In the genomic region with DNA sequence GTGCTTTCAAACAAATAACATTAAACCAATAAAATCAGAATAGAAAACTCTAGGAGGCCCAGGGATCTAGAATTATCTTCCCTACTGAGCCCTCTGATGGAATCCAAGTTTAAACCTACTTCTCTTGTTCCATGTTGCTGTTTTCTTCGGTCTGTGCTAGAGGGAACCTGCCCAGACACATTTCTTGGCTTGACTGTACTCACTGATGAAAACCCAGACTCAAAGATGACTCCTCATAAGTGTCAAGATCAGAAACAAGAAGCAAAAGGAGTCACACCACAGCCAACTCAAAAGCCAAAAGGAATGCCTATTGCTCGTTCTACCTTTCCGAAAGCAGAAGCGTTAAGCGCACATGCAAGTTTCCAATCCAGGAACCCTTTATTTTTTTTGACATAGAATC, we compare ENCODE assay signal across 1 cellular context.
TF ChIP-seq lines count a peak whose summit lies in the region.

No MANE protein-coding gene starts in this region.

TF ChIP-seq in GM23338, 12 proteins besides CTCF, POLR2A, EP300 and RAD21:
- TF ChIP-seq, protein P1, sequence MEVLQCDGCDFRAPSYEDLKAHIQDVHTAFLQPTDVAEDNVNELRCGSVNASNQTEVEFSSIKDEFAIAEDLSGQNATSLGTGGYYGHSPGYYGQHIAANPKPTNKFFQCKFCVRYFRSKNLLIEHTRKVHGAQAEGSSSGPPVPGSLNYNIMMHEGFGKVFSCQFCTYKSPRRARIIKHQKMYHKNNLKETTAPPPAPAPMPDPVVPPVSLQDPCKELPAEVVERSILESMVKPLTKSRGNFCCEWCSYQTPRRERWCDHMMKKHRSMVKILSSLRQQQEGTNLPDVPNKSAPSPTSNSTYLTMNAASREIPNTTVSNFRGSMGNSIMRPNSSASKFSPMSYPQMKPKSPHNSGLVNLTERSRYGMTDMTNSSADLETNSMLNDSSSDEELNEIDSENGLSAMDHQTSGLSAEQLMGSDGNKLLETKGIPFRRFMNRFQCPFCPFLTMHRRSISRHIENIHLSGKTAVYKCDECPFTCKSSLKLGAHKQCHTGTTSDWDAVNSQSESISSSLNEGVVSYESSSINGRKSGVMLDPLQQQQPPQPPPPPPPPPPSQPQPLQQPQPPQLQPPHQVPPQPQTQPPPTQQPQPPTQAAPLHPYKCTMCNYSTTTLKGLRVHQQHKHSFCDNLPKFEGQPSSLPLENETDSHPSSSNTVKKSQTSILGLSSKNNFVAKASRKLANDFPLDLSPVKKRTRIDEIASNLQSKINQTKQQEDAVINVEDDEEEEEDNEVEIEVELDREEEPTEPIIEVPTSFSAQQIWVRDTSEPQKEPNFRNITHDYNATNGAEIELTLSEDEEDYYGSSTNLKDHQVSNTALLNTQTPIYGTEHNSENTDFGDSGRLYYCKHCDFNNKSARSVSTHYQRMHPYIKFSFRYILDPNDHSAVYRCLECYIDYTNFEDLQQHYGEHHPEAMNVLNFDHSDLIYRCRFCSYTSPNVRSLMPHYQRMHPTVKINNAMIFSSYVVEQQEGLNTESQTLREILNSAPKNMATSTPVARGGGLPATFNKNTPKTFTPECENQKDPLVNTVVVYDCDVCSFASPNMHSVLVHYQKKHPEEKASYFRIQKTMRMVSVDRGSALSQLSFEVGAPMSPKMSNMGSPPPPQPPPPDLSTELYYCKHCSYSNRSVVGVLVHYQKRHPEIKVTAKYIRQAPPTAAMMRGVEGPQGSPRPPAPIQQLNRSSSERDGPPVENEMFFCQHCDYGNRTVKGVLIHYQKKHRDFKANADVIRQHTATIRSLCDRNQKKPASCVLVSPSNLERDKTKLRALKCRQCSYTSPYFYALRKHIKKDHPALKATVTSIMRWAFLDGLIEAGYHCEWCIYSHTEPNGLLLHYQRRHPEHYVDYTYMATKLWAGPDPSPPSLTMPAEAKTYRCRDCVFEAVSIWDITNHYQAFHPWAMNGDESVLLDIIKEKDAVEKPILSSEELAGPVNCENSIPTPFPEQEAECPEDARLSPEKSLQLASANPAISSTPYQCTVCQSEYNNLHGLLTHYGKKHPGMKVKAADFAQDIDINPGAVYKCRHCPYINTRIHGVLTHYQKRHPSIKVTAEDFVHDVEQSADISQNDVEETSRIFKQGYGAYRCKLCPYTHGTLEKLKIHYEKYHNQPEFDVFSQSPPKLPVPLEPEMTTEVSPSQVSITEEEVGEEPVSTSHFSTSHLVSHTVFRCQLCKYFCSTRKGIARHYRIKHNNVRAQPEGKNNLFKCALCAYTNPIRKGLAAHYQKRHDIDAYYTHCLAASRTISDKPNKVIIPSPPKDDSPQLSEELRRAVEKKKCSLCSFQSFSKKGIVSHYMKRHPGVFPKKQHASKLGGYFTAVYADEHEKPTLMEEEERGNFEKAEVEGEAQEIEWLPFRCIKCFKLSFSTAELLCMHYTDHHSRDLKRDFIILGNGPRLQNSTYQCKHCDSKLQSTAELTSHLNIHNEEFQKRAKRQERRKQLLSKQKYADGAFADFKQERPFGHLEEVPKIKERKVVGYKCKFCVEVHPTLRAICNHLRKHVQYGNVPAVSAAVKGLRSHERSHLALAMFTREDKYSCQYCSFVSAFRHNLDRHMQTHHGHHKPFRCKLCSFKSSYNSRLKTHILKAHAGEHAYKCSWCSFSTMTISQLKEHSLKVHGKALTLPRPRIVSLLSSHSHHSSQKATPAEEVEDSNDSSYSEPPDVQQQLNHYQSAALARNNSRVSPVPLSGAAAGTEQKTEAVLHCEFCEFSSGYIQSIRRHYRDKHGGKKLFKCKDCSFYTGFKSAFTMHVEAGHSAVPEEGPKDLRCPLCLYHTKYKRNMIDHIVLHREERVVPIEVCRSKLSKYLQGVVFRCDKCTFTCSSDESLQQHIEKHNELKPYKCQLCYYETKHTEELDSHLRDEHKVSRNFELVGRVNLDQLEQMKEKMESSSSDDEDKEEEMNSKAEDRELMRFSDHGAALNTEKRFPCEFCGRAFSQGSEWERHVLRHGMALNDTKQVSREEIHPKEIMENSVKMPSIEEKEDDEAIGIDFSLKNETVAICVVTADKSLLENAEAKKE (CRISPR knock-in tag; IDR thresholded peaks at IDR 0.05): no peak
- TF ChIP-seq NANOG (IDR thresholded peaks at IDR 0.05; ENCODE audit: borderline replicate concordance) (no peak), STAT1 (IDR thresholded peaks at IDR 0.05; ENCODE audit: unreplicated experiment) (no peak), EZH2phosphoT487 (IDR thresholded peaks at IDR 0.05; ENCODE audit: unreplicated experiment) (no peak), REST (IDR thresholded peaks at IDR 0.05; ENCODE audit: unreplicated experiment) (no peak), ZNF331 (CRISPR knock-in tag; IDR thresholded peaks at IDR 0.05; ENCODE audit: low read depth) (no peak), EZH2 (IDR thresholded peaks at IDR 0.05; ENCODE audit: low read depth, unreplicated experiment) (no peak), POLR2AphosphoS5 (IDR thresholded peaks at IDR 0.05; ENCODE audit: low read depth) (no peak), ZNF114 (CRISPR knock-in tag; IDR thresholded peaks at IDR 0.05) (no peak), CREB1 (CRISPR knock-in tag; IDR thresholded peaks at IDR 0.05; ENCODE audit: low read depth) (no peak), JUNB (IDR thresholded peaks at IDR 0.05; ENCODE audit: unreplicated experiment) (no peak)
- TF ChIP-seq, protein P2, sequence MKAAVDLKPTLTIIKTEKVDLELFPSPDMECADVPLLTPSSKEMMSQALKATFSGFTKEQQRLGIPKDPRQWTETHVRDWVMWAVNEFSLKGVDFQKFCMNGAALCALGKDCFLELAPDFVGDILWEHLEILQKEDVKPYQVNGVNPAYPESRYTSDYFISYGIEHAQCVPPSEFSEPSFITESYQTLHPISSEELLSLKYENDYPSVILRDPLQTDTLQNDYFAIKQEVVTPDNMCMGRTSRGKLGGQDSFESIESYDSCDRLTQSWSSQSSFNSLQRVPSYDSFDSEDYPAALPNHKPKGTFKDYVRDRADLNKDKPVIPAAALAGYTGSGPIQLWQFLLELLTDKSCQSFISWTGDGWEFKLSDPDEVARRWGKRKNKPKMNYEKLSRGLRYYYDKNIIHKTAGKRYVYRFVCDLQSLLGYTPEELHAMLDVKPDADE (IDR thresholded peaks at IDR 0.05): no peak
